ENCODE assay signal across 11 cellular contexts in genomic region chr18:58805482-58806187, GRCh38. TPM values are rescaled to one million over a fixed set of nuclear protein-coding genes. Genes with fewer than 3 reads are reported as not detected.
A peak's percentile ranks its signal among the peaks of the same experiment; 100 is the strongest.
DNase-seq lines count a peak whose midpoint lies in the region; ATAC-seq and TF ChIP-seq lines count a peak whose summit lies in the region.
"Had no signal": no experiment of that assay in that cellular context is flagged by ENCODE, and none has a peak within 500 bp of the region (broad histone marks: within the 10 kb centered on the region; RNA-seq: fewer than 3 reads in every experiment).

No MANE protein-coding gene starts in this region.

- H3K9me3 ChIP-seq in uterus, result no peaks in the 10 kb centered on the region

- DNase-seq in NCI-H2171 treated with DMSO at 0.1 percent for 48 hours (lab: John Stamatoyannopoulos, UW) (peak; percentile 65), NCI-H2171 (lab: John Stamatoyannopoulos, UW) (no peak), NCI-H526 treated with DMSO at 0.1 percent for 48 hours (lab: John Stamatoyannopoulos, UW) (peak; percentile 63), epithelial cell of esophagus (ENCODE audit: low read depth) (peak; percentile 55), uterus (peak in 1 of 2 donors; percentile 42), H4 (ENCODE audit: low spot score) (no peak)
- DNase-seq in stimulated activated CD4-positive, alpha-beta T cell treated with anti-CD3 and anti-CD28 coated beads, Interleukin-2, amount 100 ng/mL, for 48 hours, result no peak
- DNase-seq: 8988T, aorta, T1000 had no signal

- H3K27me3 ChIP-seq in uterus, result no peaks in the 10 kb centered on the region

- H3K36me3 ChIP-seq in uterus, result no peaks in the 10 kb centered on the region

- no peak for TF ChIP-seq POLR2A in uterus (IDR thresholded peaks at IDR 0.05)

- intact Hi-C loops in uterus (cut with DNase I; ENCODE audit: low total_unique reads), result no loop called here

- no peak for ATAC-seq in GM21526 (IDR thresholded peaks at IDR 0.05; ENCODE audit: low FRiP score, unreplicated experiment)

- H3K4me3 ChIP-seq in epithelial cell of esophagus (ENCODE audit: low read length) (no peak overlapping the region), uterus (no peak overlapping the region)

- TF ChIP-seq CTCF in epithelial cell of esophagus (IDR thresholded peaks at IDR 0.05; ENCODE audit: insufficient read depth, low read depth, low read length, missing control alignments) (no peak), uterus (IDR thresholded peaks at IDR 0.05) (no peak)

- no peaks in the 10 kb centered on the region for H3K4me1 ChIP-seq in uterus

- peak overlapping the region; percentile 56 to 64 for H3K27ac ChIP-seq in uterus

RNA-seq across cellular contexts. Expression of gene ZNF532, which starts 59.0 kb away (rescaled TPM):
- 100 to 1,000 TPM in 2 of 4 donors, 10 to 100 TPM in 2; 32.4 to 174 (median 127) TPM for total RNA-seq in uterus
- 57.8 and 75.1 TPM in 2 replicates for total RNA-seq in H4 (2014; rRNA removed; shearing (Covaris generic))

Comparison
In these comparisons a context has a peak if more than half of its experiments do, and no peak if none do; other contexts are left out.
1. DNase-seq: peak in NCI-H2171 treated with DMSO at 0.1 percent for 48 hours (single experiment), NCI-H526 treated with DMSO at 0.1 percent for 48 hours (single experiment) and epithelial cell of esophagus (single experiment); none in NCI-H2171 (single experiment), stimulated activated CD4-positive, alpha-beta T cell treated with anti-CD3 and anti-CD28 coated beads, Interleukin-2, amount 100 ng/mL, for 48 hours (0 of 2) and H4 (single experiment).